29 cellular contexts compared by ENCODE assay signal in the genomic region with DNA sequence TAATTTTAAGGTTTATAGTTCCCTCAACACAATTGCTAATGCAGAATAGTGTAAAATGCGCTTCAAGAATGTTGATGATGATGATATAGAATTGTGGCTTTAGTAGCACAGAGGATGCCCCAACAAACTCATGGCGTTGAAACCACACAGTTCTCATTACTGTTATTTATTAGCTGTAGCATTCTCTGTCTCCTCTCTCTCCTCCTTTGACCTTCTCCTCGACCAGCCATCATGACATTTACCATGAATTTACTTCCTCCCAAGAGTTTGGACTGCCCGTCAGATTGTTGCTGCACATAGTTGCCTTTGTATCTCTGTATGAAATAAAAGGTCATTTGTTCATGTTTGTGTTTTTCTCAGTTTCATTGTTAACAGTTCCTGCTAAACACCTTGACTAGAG.
"Had no signal": no experiment of that assay in that cellular context is flagged by ENCODE, and none has a peak within 500 bp of the region (broad histone marks: within the 10 kb centered on the region; RNA-seq: fewer than 3 reads in every experiment).

No MANE protein-coding gene starts in this region.

- H3K9me3 ChIP-seq: esophagus squamous epithelium, heart right ventricle, left lung, mucosa of descending colon, ovary, psoas muscle, spleen, thoracic aorta, tibial nerve, upper lobe of left lung had no signal

- H3K4me3 Mint-ChIP-seq: effector memory CD8-positive, alpha-beta T cell; mesothelial cell of epicardium; naive B cell had no signal

- DNase-seq: cortex of kidney; effector memory CD8-positive, alpha-beta T cell; erythroblast; esophagus squamous epithelium; foreskin melanocyte; glutamatergic neuron; heart right ventricle; hippocampal formation; left cardiac atrium; left lung; mesenchymal stem cell; mucosa of descending colon; naive B cell; occipital lobe; ovary; posterior cingulate gyrus; psoas muscle; right cardiac atrium; spleen; stimulated activated CD4-positive, alpha-beta T cell treated with anti-CD3 and anti-CD28 coated beads, Interleukin-2, amount 100 ng/mL, for 48 hours; stimulated activated naive CD4-positive, alpha-beta T cell treated with Interleukin-2 at 50 U/mL for 16 hours; upper lobe of left lung had no signal

- H3K4me1 ChIP-seq: psoas muscle, tibial nerve had no signal

- H3K27ac Mint-ChIP-seq: mesothelial cell of epicardium had no signal

- H3K4me1 Mint-ChIP-seq: mesothelial cell of epicardium had no signal

- H3K9me3 Mint-ChIP-seq: effector memory CD8-positive, alpha-beta T cell; mesothelial cell of epicardium; naive B cell had no signal

- H3K4me3 ChIP-seq: esophagus squamous epithelium, heart right ventricle, left lung, mucosa of descending colon, ovary, psoas muscle, skin epidermis, spleen, thoracic aorta, tibial nerve, upper lobe of left lung had no signal

- H3K27me3 ChIP-seq: esophagus squamous epithelium, heart right ventricle, left lung, ovary, spleen, tibial nerve, upper lobe of left lung had no signal

- FAIRE-seq: endometrium, islet of Langerhans, urothelium cell line had no signal

- H3K36me3 ChIP-seq: ovary had no signal

- H3K27ac ChIP-seq: esophagus squamous epithelium, heart right ventricle, left lung, ovary, psoas muscle, skin epidermis, spleen, thoracic aorta, tibial nerve, upper lobe of left lung had no signal

- ATAC-seq: effector memory CD8-positive, alpha-beta T cell; heart right ventricle; left cardiac atrium; left lung; mucosa of descending colon; psoas muscle; right cardiac atrium had no signal

- H3K27me3 Mint-ChIP-seq: effector memory CD8-positive, alpha-beta T cell; naive B cell had no signal
